Comparison of ENCODE assay signal across 20 cellular contexts in genomic region chr22:32653823-32654222, GRCh38.
"Had no signal": no experiment of that assay in that cellular context is flagged by ENCODE, and none has a peak within 500 bp of the region (broad histone marks: within the 10 kb centered on the region; RNA-seq: fewer than 3 reads in every experiment).

No MANE protein-coding gene starts in this region.

- H3K4me2 ChIP-seq: SK-N-SH had no signal

- H3K9me3 ChIP-seq: SK-N-SH had no signal

- ATAC-seq: Panc1, PC-3 had no signal

- H3K9ac ChIP-seq: SK-N-SH had no signal

- DNase-seq: KBM-7; NCI-H1092; NCI-H1105 treated with DMSO at 0.1 percent for 48 hours; NCI-H1417 treated with DMSO at 0.1 percent for 48 hours; NCI-H146; NCI-H1694 treated with DMSO at 0.1 percent for 48 hours; NCI-H1930; NCI-H2081; NCI-H2107; NCI-H2227 treated with DMSO at 0.1 percent for 48 hours; NCI-H524; NCI-H69; NCI-H774; NK-92 treated with Interleukin-12 subunit alpha and Interleukin-12 subunit beta, amount 100 ng/mL, for 24 hours; PC-3; SHP77; SK-N-SH; SW 1271 had no signal

- H3K27ac ChIP-seq: RWPE1 had no signal
